Comparison of ENCODE assay signal across 32 cellular contexts in genomic region chr18:30618567-30618966, GRCh38.
"Had no signal": no experiment of that assay in that cellular context is flagged by ENCODE, and none has a peak within 500 bp of the region (broad histone marks: within the 10 kb centered on the region; RNA-seq: fewer than 3 reads in every experiment).

No MANE protein-coding gene starts in this region.

- DNase-seq: activated CD4-positive, alpha-beta memory T cell treated with anti-CD3 and anti-CD28 coated beads, Interleukin-2, amount 10 ng/mL, durations not matched to agents 7 days and 5 days; activated CD4-positive, alpha-beta T cell treated with anti-CD3 and anti-CD28 coated beads for 36 hours; activated CD4-positive, alpha-beta T cell treated with anti-CD3 and anti-CD28 coated beads, Interleukin-2, amount 50 U/mL, for 1 hour; activated CD8-positive, alpha-beta memory T cell treated with anti-CD3 and anti-CD28 coated beads, Interleukin-2, amount 50 U/mL, for 4 hours; activated gamma-delta T cell treated with Interleukin-2 at 50 U/mL for 16 hours; activated naive CD4-positive, alpha-beta T cell treated with anti-CD3 and anti-CD28 coated beads, Interleukin-2, amount 10 ng/mL, durations not matched to agents 7 days and 5 days; activated naive CD8-positive, alpha-beta T cell treated with anti-CD3 and anti-CD28 coated beads, Interleukin-2, amount 10 ng/mL, durations not matched to agents 7 days and 5 days; activated T-cell treated with anti-CD3 and anti-CD28 coated beads, Interleukin-2, amount 50 U/mL, for 72 hours; amniotic stem cell; MG63; MV-4-11; NCI-H1092 treated with DMSO at 0.1 percent for 48 hours; NCI-H1417 treated with DMSO at 0.1 percent for 48 hours; NCI-H1694; NCI-H2029; NCI-H2107; NCI-H2171 treated with DMSO at 0.1 percent for 48 hours; NCI-H226; NCI-H526; NCI-H774; PC-3; SHP77 treated with DMSO at 0.1 percent for 48 hours; T-cell; T-helper 2 cell; T1000 had no signal

- H3K4me3 ChIP-seq: ascending aorta, MG63 had no signal

- ATAC-seq: activated CD4-positive, alpha-beta T cell treated with anti-CD3 and anti-CD28 coated beads for 36 hours; activated T-cell treated with anti-CD3 and anti-CD28 coated beads, Interleukin-2, amount 50 U/mL, for 72 hours; PC-3; T-cell had no signal

- H3K4me1 Mint-ChIP-seq: activated CD4-positive, alpha-beta memory T cell treated with anti-CD3 and anti-CD28 coated beads, Interleukin-2, amount 10 ng/mL, durations not matched to agents 7 days and 5 days; activated CD4-positive, alpha-beta T cell treated with anti-CD3 and anti-CD28 coated beads for 36 hours; activated naive CD4-positive, alpha-beta T cell treated with anti-CD3 and anti-CD28 coated beads, Interleukin-2, amount 10 ng/mL, durations not matched to agents 7 days and 5 days; activated naive CD8-positive, alpha-beta T cell treated with anti-CD3 and anti-CD28 coated beads, Interleukin-2, amount 10 ng/mL, durations not matched to agents 7 days and 5 days; central memory CD8-positive, alpha-beta T cell; T-cell had no signal

- H3K27ac Mint-ChIP-seq: activated CD4-positive, alpha-beta memory T cell treated with anti-CD3 and anti-CD28 coated beads, Interleukin-2, amount 10 ng/mL, durations not matched to agents 7 days and 5 days; activated CD4-positive, alpha-beta T cell treated with anti-CD3 and anti-CD28 coated beads for 36 hours; activated naive CD4-positive, alpha-beta T cell treated with anti-CD3 and anti-CD28 coated beads, Interleukin-2, amount 10 ng/mL, durations not matched to agents 7 days and 5 days; activated naive CD8-positive, alpha-beta T cell treated with anti-CD3 and anti-CD28 coated beads, Interleukin-2, amount 10 ng/mL, durations not matched to agents 7 days and 5 days; activated T-cell treated with anti-CD3 and anti-CD28 coated beads, Interleukin-2, amount 50 U/mL, for 72 hours; activated T-helper 2 cell treated with anti-CD3 and anti-CD28 coated beads, Interferon-gamma antibody, Interleukin-2, Interleukin-4, amounts not matched to agents 10 μg/mL and 5 μg/mL and 100 μg/mL, durations not matched to agents 14 hours and 24 hours and 36 hours; brain; T-cell had no signal

- H3K9ac ChIP-seq: KMS-11 had no signal

- H3K27me3 Mint-ChIP-seq: activated CD4-positive, alpha-beta memory T cell treated with anti-CD3 and anti-CD28 coated beads, Interleukin-2, amount 10 ng/mL, durations not matched to agents 7 days and 5 days; activated CD4-positive, alpha-beta T cell treated with anti-CD3 and anti-CD28 coated beads for 36 hours; activated naive CD4-positive, alpha-beta T cell treated with anti-CD3 and anti-CD28 coated beads, Interleukin-2, amount 10 ng/mL, durations not matched to agents 7 days and 5 days; activated naive CD8-positive, alpha-beta T cell treated with anti-CD3 and anti-CD28 coated beads, Interleukin-2, amount 10 ng/mL, durations not matched to agents 7 days and 5 days; brain; central memory CD8-positive, alpha-beta T cell; T-cell had no signal

- H3K36me3 ChIP-seq: ascending aorta, MG63 had no signal

- H3K27me3 ChIP-seq: ascending aorta, MG63 had no signal

- H3K9me3 Mint-ChIP-seq: activated naive CD4-positive, alpha-beta T cell treated with anti-CD3 and anti-CD28 coated beads, Interleukin-2, amount 10 ng/mL, durations not matched to agents 7 days and 5 days; brain had no signal

- H3K27ac ChIP-seq: ascending aorta, KMS-11, VCaP had no signal

- H3K4me1 ChIP-seq: ascending aorta had no signal

- H3K4me2 ChIP-seq: KMS-11 had no signal

- H3K36me3 Mint-ChIP-seq: activated naive CD4-positive, alpha-beta T cell treated with anti-CD3 and anti-CD28 coated beads, Interleukin-2, amount 10 ng/mL, durations not matched to agents 7 days and 5 days; activated naive CD8-positive, alpha-beta T cell treated with anti-CD3 and anti-CD28 coated beads, Interleukin-2, amount 10 ng/mL, durations not matched to agents 7 days and 5 days; brain; T-cell had no signal

- H3K4me3 Mint-ChIP-seq: activated CD4-positive, alpha-beta memory T cell treated with anti-CD3 and anti-CD28 coated beads, Interleukin-2, amount 10 ng/mL, durations not matched to agents 7 days and 5 days; activated CD4-positive, alpha-beta T cell treated with anti-CD3 and anti-CD28 coated beads for 36 hours; activated naive CD4-positive, alpha-beta T cell treated with anti-CD3 and anti-CD28 coated beads, Interleukin-2, amount 10 ng/mL, durations not matched to agents 7 days and 5 days; activated naive CD8-positive, alpha-beta T cell treated with anti-CD3 and anti-CD28 coated beads, Interleukin-2, amount 10 ng/mL, durations not matched to agents 7 days and 5 days; activated T-cell treated with anti-CD3 and anti-CD28 coated beads, Interleukin-2, amount 50 U/mL, for 72 hours; brain; central memory CD8-positive, alpha-beta T cell; T-cell had no signal

- H3K9me3 ChIP-seq: ascending aorta, MG63 had no signal

- FAIRE-seq: RCC 7860 had no signal
